ENCODE assay signal across 24 cellular contexts in the genomic region with DNA sequence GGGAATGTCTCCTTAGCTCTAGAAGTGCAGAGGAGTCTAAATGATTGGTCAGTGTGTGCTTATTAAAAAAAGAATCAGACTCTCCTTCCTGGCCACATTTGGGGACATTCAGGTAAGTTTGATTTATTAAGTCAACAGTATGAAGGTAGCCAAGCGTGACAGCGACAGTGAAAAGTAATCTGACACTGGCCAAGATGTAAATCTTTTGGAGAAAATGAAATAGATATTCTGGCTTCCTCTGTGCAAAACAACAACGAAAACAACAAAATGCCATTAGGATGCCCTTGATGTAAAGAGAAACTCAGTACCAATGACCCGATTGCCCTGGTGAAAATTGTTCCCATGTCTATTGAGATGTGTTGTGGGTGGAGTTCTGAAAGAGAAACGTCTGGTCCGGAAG.
"Had no signal": no experiment of that assay in that cellular context is flagged by ENCODE, and none has a peak within 500 bp of the region (broad histone marks: within the 10 kb centered on the region; RNA-seq: fewer than 3 reads in every experiment).

No MANE protein-coding gene starts in this region.

- H3K4me1 Mint-ChIP-seq: activated CD4-positive, alpha-beta memory T cell treated with anti-CD3 and anti-CD28 coated beads, Interleukin-2, amount 10 ng/mL, durations not matched to agents 7 days and 5 days; activated CD4-positive, alpha-beta T cell treated with anti-CD3 and anti-CD28 coated beads, Interleukin-2, amount 10 ng/mL, durations not matched to agents 7 days and 5 days had no signal

- H3K4me3 Mint-ChIP-seq: activated CD4-positive, alpha-beta memory T cell treated with anti-CD3 and anti-CD28 coated beads, Interleukin-2, amount 10 ng/mL, durations not matched to agents 7 days and 5 days; activated CD4-positive, alpha-beta T cell treated with anti-CD3 and anti-CD28 coated beads, Interleukin-2, amount 10 ng/mL, durations not matched to agents 7 days and 5 days; activated naive CD8-positive, alpha-beta T cell; activated T-cell treated with anti-CD3 and anti-CD28 coated beads, Interleukin-2, amount 50 U/mL, for 24 hours; activated T-cell treated with anti-CD3 and anti-CD28 coated beads, Interleukin-2, amount 50 U/mL, for 72 hours; WTC11 had no signal

- H3K27me3 Mint-ChIP-seq: activated CD4-positive, alpha-beta memory T cell treated with anti-CD3 and anti-CD28 coated beads, Interleukin-2, amount 10 ng/mL, durations not matched to agents 7 days and 5 days; activated CD4-positive, alpha-beta T cell treated with anti-CD3 and anti-CD28 coated beads, Interleukin-2, amount 10 ng/mL, durations not matched to agents 7 days and 5 days; activated naive CD8-positive, alpha-beta T cell; activated T-cell treated with anti-CD3 and anti-CD28 coated beads, Interleukin-2, amount 50 U/mL, for 24 hours had no signal

- H3K9me3 Mint-ChIP-seq: activated CD4-positive, alpha-beta memory T cell treated with anti-CD3 and anti-CD28 coated beads, Interleukin-2, amount 10 ng/mL, durations not matched to agents 7 days and 5 days; activated CD4-positive, alpha-beta T cell treated with anti-CD3 and anti-CD28 coated beads, Interleukin-2, amount 10 ng/mL, durations not matched to agents 7 days and 5 days; activated T-cell treated with anti-CD3 and anti-CD28 coated beads, Interleukin-2, amount 50 U/mL, for 24 hours had no signal

- DNase-seq: activated CD4-positive, alpha-beta memory T cell treated with anti-CD3 and anti-CD28 coated beads, Interleukin-2, amount 10 ng/mL, durations not matched to agents 7 days and 5 days; activated CD4-positive, alpha-beta T cell treated with anti-CD3 and anti-CD28 coated beads for 1 hour; activated CD4-positive, alpha-beta T cell treated with anti-CD3 and anti-CD28 coated beads for 4 hours; activated CD4-positive, alpha-beta T cell treated with anti-CD3 and anti-CD28 coated beads, Interleukin-2, amount 10 ng/mL, durations not matched to agents 7 days and 5 days; activated CD4-positive, alpha-beta T cell treated with anti-CD3 and anti-CD28 coated beads, Interleukin-2, amount 50 U/mL, for 4 hours; activated CD8-positive, alpha-beta memory T cell treated with anti-CD3 and anti-CD28 coated beads, Interleukin-2, amount 50 U/mL, for 48 hours; activated gamma-delta T cell treated with Interleukin-2 at 50 U/mL for 16 hours; activated naive CD4-positive, alpha-beta T cell treated with anti-CD3 and anti-CD28 coated beads, Interleukin-2, amount 50 U/mL, for 16 hours; activated naive CD4-positive, alpha-beta T cell treated with Interleukin-2 at 50 U/mL for 16 hours; activated T-cell treated with anti-CD3 and anti-CD28 coated beads for 4 hours; activated T-cell treated with anti-CD3 and anti-CD28 coated beads, Interleukin-2, amount 50 U/mL, for 24 hours; activated T-cell treated with anti-CD3 and anti-CD28 coated beads, Interleukin-2, amount 50 U/mL, for 72 hours; amniotic stem cell; anterior cingulate cortex; brain microvascular endothelial cell; central memory CD4-positive, alpha-beta T cell; cerebellar nuclear complex; colonic mucosa; effector CD8-positive, alpha-beta T cell; esophagus squamous epithelium; foreskin melanocyte; T-helper 2 cell had no signal

- H3K27ac Mint-ChIP-seq: activated CD4-positive, alpha-beta memory T cell treated with anti-CD3 and anti-CD28 coated beads, Interleukin-2, amount 10 ng/mL, durations not matched to agents 7 days and 5 days; activated CD4-positive, alpha-beta T cell treated with anti-CD3 and anti-CD28 coated beads, Interleukin-2, amount 10 ng/mL, durations not matched to agents 7 days and 5 days; activated naive CD8-positive, alpha-beta T cell; activated T-cell treated with anti-CD3 and anti-CD28 coated beads, Interleukin-2, amount 50 U/mL, for 24 hours; activated T-cell treated with anti-CD3 and anti-CD28 coated beads, Interleukin-2, amount 50 U/mL, for 72 hours; WTC11 had no signal

- H3K36me3 Mint-ChIP-seq: activated naive CD8-positive, alpha-beta T cell; WTC11 had no signal
